In the genomic region with DNA sequence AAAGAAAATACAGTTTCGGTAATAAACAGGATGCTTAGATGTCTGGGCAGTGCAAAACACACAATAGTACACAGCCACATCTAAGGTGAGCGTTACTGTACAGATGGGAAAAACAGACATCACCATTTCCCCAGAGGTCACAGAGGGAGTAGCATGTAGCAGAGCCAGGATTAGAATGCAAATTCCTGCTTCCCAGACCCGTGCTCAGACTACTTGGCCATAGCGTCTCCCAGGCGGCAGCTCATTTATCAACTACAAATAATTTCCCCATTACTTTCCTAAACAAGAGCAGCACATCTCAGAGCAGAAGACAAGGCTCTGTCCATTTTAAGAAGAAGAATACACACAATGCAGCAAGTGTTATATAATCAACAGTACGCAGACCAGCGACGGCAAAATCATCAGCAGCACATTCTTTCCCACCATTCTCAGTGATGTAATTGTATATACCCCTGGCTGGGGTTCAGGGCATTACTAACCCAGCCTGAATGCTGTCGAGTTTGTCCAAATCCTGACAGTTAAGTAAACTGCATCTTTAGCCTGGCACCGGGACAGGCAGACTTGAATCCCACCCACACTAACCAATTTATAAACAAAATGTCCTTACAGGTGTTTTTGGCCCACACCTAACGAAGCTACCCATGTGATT, we compare ENCODE assay signal across 8 cellular contexts.
DNase-seq lines count a peak whose midpoint lies in the region; ATAC-seq, FAIRE-seq and TF ChIP-seq lines count a peak whose summit lies in the region.

No MANE protein-coding gene starts in this region.

- DNase-seq in DMS153 treated with DMSO at 0.1 percent for 48 hours (lab: John Stamatoyannopoulos, UW; ENCODE audit: unreplicated experiment) (peak; percentile 57), NCI-H2196 treated with DMSO at 0.1 percent for 48 hours (lab: John Stamatoyannopoulos, UW; ENCODE audit: unreplicated experiment) (peak; percentile 41), fibroblast of mammary gland (ENCODE audit: low read depth) (peak; percentile 78), pancreas (peak in 2 of 6 donors; percentile 25 to 29), RPMI8226 (no peak)
- DNase-seq in activated CD4-positive, alpha-beta memory T cell treated with anti-CD3 and anti-CD28 coated beads for 36 hours: no peak

- no peaks in the 10 kb centered on the region for H3K9me3 Mint-ChIP-seq in activated CD4-positive, alpha-beta memory T cell treated with anti-CD3 and anti-CD28 coated beads for 36 hours
- H3K9me3 Mint-ChIP-seq in stimulated activated memory B cell treated with anti-CD40 and anti-IgM and Interleukin-4, amounts not matched to agents 10 μg/mL and 1 μg/mL and 100 μg/mL, for 72 hours: no peaks in the 10 kb centered on the region

- TF ChIP-seq CTCF in fibroblast of mammary gland (conservative IDR thresholded peaks at IDR 0.05; ENCODE audit: control insufficient read depth, insufficient read depth, low read depth, low read length) (peak; percentile 27), pancreas (IDR thresholded peaks at IDR 0.05) (peak in 1 of 4 donors; percentile 19)

- H3K27ac ChIP-seq in pancreas: peak overlapping the region in 3 of 4 donors; percentile 26 to 64 (median 42)

- ATAC-seq in pancreas: peak; percentile 35 to 75 (median 72)
- no peak for ATAC-seq in HG02759 (IDR thresholded peaks at IDR 0.05; ENCODE audit: unreplicated experiment)
- ATAC-seq in stimulated activated memory B cell treated with anti-CD40 and anti-IgM and Interleukin-4, amounts not matched to agents 10 μg/mL and 1 μg/mL and 100 μg/mL, for 72 hours: no peak

- no peaks in the 10 kb centered on the region for H3K4me1 Mint-ChIP-seq in activated CD4-positive, alpha-beta memory T cell treated with anti-CD3 and anti-CD28 coated beads for 36 hours (ENCODE audit: low read depth)
- no peaks in the 10 kb centered on the region for H3K4me1 Mint-ChIP-seq in stimulated activated memory B cell treated with anti-CD40 and anti-IgM and Interleukin-4, amounts not matched to agents 10 μg/mL and 1 μg/mL and 100 μg/mL, for 72 hours

- H3K4me3 Mint-ChIP-seq in activated CD4-positive, alpha-beta memory T cell treated with anti-CD3 and anti-CD28 coated beads for 36 hours: no peak overlapping the region
- no peak overlapping the region for H3K4me3 Mint-ChIP-seq in stimulated activated memory B cell treated with anti-CD40 and anti-IgM and Interleukin-4, amounts not matched to agents 10 μg/mL and 1 μg/mL and 100 μg/mL, for 72 hours

- WGBS in pancreas, 2 donors: 26 to 30% methylated on average over 11 of the region's 11 CpGs

- H3K36me3 ChIP-seq in pancreas: no peaks in the 10 kb centered on the region

- POLR2A ChIA-PET in activated CD4-positive, alpha-beta memory T cell treated with anti-CD3 and anti-CD28 coated beads for 36 hours (lab: Charles Lee): no interaction called here

- H3K4me3 ChIP-seq in fibroblast of mammary gland (ENCODE audit: control insufficient read depth, low read depth, low read length) (no peak overlapping the region), pancreas (no peak overlapping the region)

- CTCF ChIA-PET in activated CD4-positive, alpha-beta memory T cell treated with anti-CD3 and anti-CD28 coated beads for 36 hours (lab: Charles Lee): no interaction called here

- no peaks in the 10 kb centered on the region for H3K9me3 ChIP-seq in pancreas

- intact Hi-C loops in pancreas (cut with DNase I): no loop called here
- intact Hi-C loops in activated CD4-positive, alpha-beta memory T cell treated with anti-CD3 and anti-CD28 coated beads for 36 hours (cut with micrococcal nuclease): no loop called here

- FAIRE-seq in pancreas (lab: Jason Lieb, UNC): peak; percentile 86

- peaks cover 5 to 36% (median 28%) of the 10 kb centered on the region in 3 donors for H3K4me1 ChIP-seq in pancreas

- H3K36me3 Mint-ChIP-seq in activated CD4-positive, alpha-beta memory T cell treated with anti-CD3 and anti-CD28 coated beads for 36 hours: no peaks in the 10 kb centered on the region
- H3K36me3 Mint-ChIP-seq in stimulated activated memory B cell treated with anti-CD40 and anti-IgM and Interleukin-4, amounts not matched to agents 10 μg/mL and 1 μg/mL and 100 μg/mL, for 72 hours: no peaks in the 10 kb centered on the region

- no peaks in the 10 kb centered on the region for H3K27me3 ChIP-seq in pancreas

- no peak overlapping the region for H3K27ac Mint-ChIP-seq in activated CD4-positive, alpha-beta memory T cell treated with anti-CD3 and anti-CD28 coated beads for 36 hours
- no peak overlapping the region for H3K27ac Mint-ChIP-seq in stimulated activated memory B cell treated with anti-CD40 and anti-IgM and Interleukin-4, amounts not matched to agents 10 μg/mL and 1 μg/mL and 100 μg/mL, for 72 hours

- no peaks in the 10 kb centered on the region for H3K27me3 Mint-ChIP-seq in activated CD4-positive, alpha-beta memory T cell treated with anti-CD3 and anti-CD28 coated beads for 36 hours
- H3K27me3 Mint-ChIP-seq in stimulated activated memory B cell treated with anti-CD40 and anti-IgM and Interleukin-4, amounts not matched to agents 10 μg/mL and 1 μg/mL and 100 μg/mL, for 72 hours: peaks cover 31% of the 10 kb centered on the region

Comparison
In these comparisons a context has a peak if more than half of its experiments do, and no peak if none do; other contexts are left out.
1. DNase-seq: peak in DMS153 treated with DMSO at 0.1 percent for 48 hours (single experiment), NCI-H2196 treated with DMSO at 0.1 percent for 48 hours (single experiment) and fibroblast of mammary gland (single experiment); none in activated CD4-positive, alpha-beta memory T cell treated with anti-CD3 and anti-CD28 coated beads for 36 hours (single experiment) and RPMI8226 (single experiment).
2. ATAC-seq: peak in pancreas (4 of 4); none in HG02759 (single experiment) and stimulated activated memory B cell treated with anti-CD40 and anti-IgM and Interleukin-4, amounts not matched to agents 10 μg/mL and 1 μg/mL and 100 μg/mL, for 72 hours (single experiment).